ENCODE assay signal across 29 cellular contexts in genomic region chr12:123487428-123487827, GRCh38.
"Had no signal": no experiment of that assay in that cellular context is flagged by ENCODE, and none has a peak within 500 bp of the region (broad histone marks: within the 10 kb centered on the region; RNA-seq: fewer than 3 reads in every experiment).

No MANE protein-coding gene starts in this region.

- H3K4me3 Mint-ChIP-seq: activated CD4-positive, alpha-beta memory T cell treated with anti-CD3 and anti-CD28 coated beads, Interleukin-2, amount 10 ng/mL, durations not matched to agents 7 days and 5 days; activated CD4-positive, alpha-beta T cell treated with anti-CD3 and anti-CD28 coated beads, Interleukin-2, amount 10 ng/mL, durations not matched to agents 7 days and 5 days; activated naive CD4-positive, alpha-beta T cell treated with anti-CD3 and anti-CD28 coated beads, Interleukin-2, amount 10 ng/mL, durations not matched to agents 7 days and 5 days; activated naive CD8-positive, alpha-beta T cell treated with anti-CD3 and anti-CD28 coated beads, Interleukin-2, amount 10 ng/mL, durations not matched to agents 7 days and 5 days; activated T-cell treated with anti-CD3 and anti-CD28 coated beads, Interleukin-2, amount 50 U/mL, for 24 hours; activated T-cell treated with anti-CD3 and anti-CD28 coated beads, Interleukin-2, amount 50 U/mL, for 72 hours; T-cell; T-helper 1 cell treated with Interleukin-12 subunit alpha and Interleukin-12 subunit beta and Interleukin-4 antibody, amounts not matched to agents 30 μg/mL and 1 μg/mL, for 36 hours; T-helper 2 cell treated with Interferon-gamma antibody and Interleukin-4, amounts not matched to agents 5 μg/mL and 100 μg/mL, for 36 hours had no signal

- H3K36me3 Mint-ChIP-seq: activated naive CD4-positive, alpha-beta T cell treated with anti-CD3 and anti-CD28 coated beads, Interleukin-2, amount 10 ng/mL, durations not matched to agents 7 days and 5 days; activated naive CD4-positive, alpha-beta T cell treated with anti-CD3 and anti-CD28 coated beads, Interleukin-2, amount 50 U/mL, for 72 hours; T-cell had no signal

- DNase-seq: activated CD4-positive, alpha-beta memory T cell treated with anti-CD3 and anti-CD28 coated beads, Interleukin-2, amount 10 ng/mL, durations not matched to agents 7 days and 5 days; activated CD4-positive, alpha-beta T cell treated with anti-CD3 and anti-CD28 coated beads for 1 hour; activated CD4-positive, alpha-beta T cell treated with anti-CD3 and anti-CD28 coated beads for 4 hours; activated CD4-positive, alpha-beta T cell treated with anti-CD3 and anti-CD28 coated beads, Interleukin-2, amount 10 ng/mL, durations not matched to agents 7 days and 5 days; activated CD4-positive, alpha-beta T cell treated with anti-CD3 and anti-CD28 coated beads, Interleukin-2, amount 50 U/mL, for 4 hours; activated CD4-positive, CD25-positive, alpha-beta regulatory T cell; activated CD8-positive, alpha-beta memory T cell treated with anti-CD3 and anti-CD28 coated beads, Interleukin-2, amount 50 U/mL, for 48 hours; activated gamma-delta T cell; activated naive CD4-positive, alpha-beta T cell; activated naive CD4-positive, alpha-beta T cell treated with anti-CD3 and anti-CD28 coated beads, Interleukin-2, amount 10 ng/mL, durations not matched to agents 7 days and 5 days; activated naive CD8-positive, alpha-beta T cell treated with anti-CD3 and anti-CD28 coated beads, Interleukin-2, amount 10 ng/mL, durations not matched to agents 7 days and 5 days; activated T-cell treated with anti-CD3 and anti-CD28 coated beads for 4 hours; activated T-cell treated with anti-CD3 and anti-CD28 coated beads, Interleukin-2, amount 50 U/mL, for 24 hours; activated T-cell treated with anti-CD3 and anti-CD28 coated beads, Interleukin-2, amount 50 U/mL, for 72 hours; anterior cingulate cortex; brain microvascular endothelial cell; caudate nucleus; cerebellar nuclear complex; colonic mucosa; effector CD8-positive, alpha-beta T cell; esophagus squamous epithelium; foreskin melanocyte; head of caudate nucleus; T-cell; T1000 had no signal

- H3K27ac ChIP-seq: brain microvascular endothelial cell, colonic mucosa, epithelial cell of prostate, esophagus squamous epithelium had no signal

- ATAC-seq: activated naive CD4-positive, alpha-beta T cell treated with anti-CD3 and anti-CD28 coated beads, Interleukin-2, amount 50 U/mL, for 72 hours; activated T-cell treated with anti-CD3 and anti-CD28 coated beads, Interleukin-2, amount 50 U/mL, for 72 hours; T-cell had no signal

- H3K4me3 ChIP-seq: colonic mucosa, esophagus squamous epithelium had no signal

- H3K27me3 ChIP-seq: brain microvascular endothelial cell, colonic mucosa, esophagus squamous epithelium had no signal

- H3K36me3 ChIP-seq: brain microvascular endothelial cell, colonic mucosa had no signal

- H3K27me3 Mint-ChIP-seq: activated CD4-positive, alpha-beta memory T cell treated with anti-CD3 and anti-CD28 coated beads, Interleukin-2, amount 10 ng/mL, durations not matched to agents 7 days and 5 days; activated CD4-positive, alpha-beta T cell treated with anti-CD3 and anti-CD28 coated beads, Interleukin-2, amount 10 ng/mL, durations not matched to agents 7 days and 5 days; activated naive CD8-positive, alpha-beta T cell treated with anti-CD3 and anti-CD28 coated beads, Interleukin-2, amount 10 ng/mL, durations not matched to agents 7 days and 5 days; activated T-cell treated with anti-CD3 and anti-CD28 coated beads, Interleukin-2, amount 50 U/mL, for 24 hours; T-cell had no signal

- H3K9me3 ChIP-seq: colonic mucosa, esophagus squamous epithelium had no signal

- H3K9me3 Mint-ChIP-seq: activated CD4-positive, alpha-beta memory T cell treated with anti-CD3 and anti-CD28 coated beads, Interleukin-2, amount 10 ng/mL, durations not matched to agents 7 days and 5 days; activated CD4-positive, alpha-beta T cell treated with anti-CD3 and anti-CD28 coated beads, Interleukin-2, amount 10 ng/mL, durations not matched to agents 7 days and 5 days; activated naive CD4-positive, alpha-beta T cell treated with anti-CD3 and anti-CD28 coated beads, Interleukin-2, amount 10 ng/mL, durations not matched to agents 7 days and 5 days; activated naive CD4-positive, alpha-beta T cell treated with anti-CD3 and anti-CD28 coated beads, Interleukin-2, amount 50 U/mL, for 72 hours; activated naive CD8-positive, alpha-beta T cell treated with anti-CD3 and anti-CD28 coated beads, Interleukin-2, amount 10 ng/mL, durations not matched to agents 7 days and 5 days; activated T-cell treated with anti-CD3 and anti-CD28 coated beads, Interleukin-2, amount 50 U/mL, for 24 hours; activated T-cell treated with anti-CD3 and anti-CD28 coated beads, Interleukin-2, amount 50 U/mL, for 72 hours; T-cell; T-helper 1 cell treated with Interleukin-12 subunit alpha and Interleukin-12 subunit beta and Interleukin-4 antibody, amounts not matched to agents 30 μg/mL and 1 μg/mL, for 36 hours; T-helper 2 cell treated with Interferon-gamma antibody and Interleukin-4, amounts not matched to agents 5 μg/mL and 100 μg/mL, for 36 hours had no signal

- H3K4me1 ChIP-seq: colonic mucosa, esophagus squamous epithelium had no signal

- H3K27ac Mint-ChIP-seq: activated CD4-positive, alpha-beta memory T cell treated with anti-CD3 and anti-CD28 coated beads, Interleukin-2, amount 10 ng/mL, durations not matched to agents 7 days and 5 days; activated CD4-positive, alpha-beta T cell treated with anti-CD3 and anti-CD28 coated beads, Interleukin-2, amount 10 ng/mL, durations not matched to agents 7 days and 5 days; activated naive CD4-positive, alpha-beta T cell treated with anti-CD3 and anti-CD28 coated beads, Interleukin-2, amount 10 ng/mL, durations not matched to agents 7 days and 5 days; activated naive CD8-positive, alpha-beta T cell treated with anti-CD3 and anti-CD28 coated beads, Interleukin-2, amount 10 ng/mL, durations not matched to agents 7 days and 5 days; activated T-cell treated with anti-CD3 and anti-CD28 coated beads, Interleukin-2, amount 50 U/mL, for 24 hours; activated T-cell treated with anti-CD3 and anti-CD28 coated beads, Interleukin-2, amount 50 U/mL, for 72 hours; T-cell; T-helper 1 cell treated with Interleukin-12 subunit alpha and Interleukin-12 subunit beta and Interleukin-4 antibody, amounts not matched to agents 30 μg/mL and 1 μg/mL, for 36 hours; T-helper 2 cell treated with Interferon-gamma antibody and Interleukin-4, amounts not matched to agents 5 μg/mL and 100 μg/mL, for 36 hours had no signal
